8 cellular contexts compared by ENCODE assay signal in genomic region chr1:12047120-12047876, GRCh38. TPM values are rescaled to one million over a fixed set of nuclear protein-coding genes. Genes with fewer than 3 reads are reported as not detected.
DNase-seq lines count a peak whose midpoint lies in the region; ATAC-seq and TF ChIP-seq lines count a peak whose summit lies in the region.

No MANE protein-coding gene starts in this region.

- ATAC-seq in GM18505 (IDR thresholded peaks at IDR 0.05; ENCODE audit: unreplicated experiment) = peak; percentile 35
- peak; percentile 34 for ATAC-seq in HG02763 (IDR thresholded peaks at IDR 0.05; ENCODE audit: unreplicated experiment)
- no peak for ATAC-seq in HG03196 (IDR thresholded peaks at IDR 0.05; ENCODE audit: unreplicated experiment)

- intact Hi-C loops in activated CD4-positive, alpha-beta T cell treated with anti-CD3 and anti-CD28 coated beads, Interleukin-2, amount 10 ng/mL, durations not matched to agents 24 days and 14 days (cut with micrococcal nuclease) = loop anchor here (1.0 to 5.0 kb wide), 7 partner anchors 9 to 400 kb away; partner anchors contain the start of genes MIIP and TNFRSF8
- intact Hi-C loops in dorsolateral prefrontal cortex (cut with DNase I) = no loop called here

- H3K4me1 ChIP-seq in osteoblast (ENCODE audit: insufficient read depth, low read length) = peaks cover 19% of the 10 kb centered on the region

- peak overlapping the region; percentile 25 for H2AFZ ChIP-seq in osteoblast (ENCODE audit: low read length)

- H3K27me3 Mint-ChIP-seq in activated CD4-positive, alpha-beta T cell treated with anti-CD3 and anti-CD28 coated beads, Interleukin-2, amount 10 ng/mL, durations not matched to agents 24 days and 14 days = peaks cover 3% of the 10 kb centered on the region

- DNase-seq in activated CD4-positive, alpha-beta T cell treated with anti-CD3 and anti-CD28 coated beads, Interleukin-2, amount 10 ng/mL, durations not matched to agents 24 days and 14 days = peak; percentile 92
- DNase-seq in osteoblast (ENCODE audit: insufficient read length, low spot score, missing footprints) (peak; percentile 94), NCI-H510A treated with DMSO at 0.1 percent for 48 hours (lab: John Stamatoyannopoulos, UW) (no peak), NCI-H446 treated with DMSO at 0.1 percent for 48 hours (lab: John Stamatoyannopoulos, UW) (no peak), dorsolateral prefrontal cortex (no peak)

- H3K4me3 ChIP-seq in osteoblast (ENCODE audit: insufficient read depth, low read length) = peak overlapping the region; percentile 46
- H3K4me3 ChIP-seq in dorsolateral prefrontal cortex = no peak overlapping the region

- H3K36me3 ChIP-seq in osteoblast (ENCODE audit: insufficient read depth, low read length) = no peaks in the 10 kb centered on the region

- H3K27me3 ChIP-seq in osteoblast (ENCODE audit: insufficient read depth, low read length) (no peaks in the 10 kb centered on the region), dorsolateral prefrontal cortex (no peaks in the 10 kb centered on the region)

- peaks cover 24% of the 10 kb centered on the region for H3K4me1 Mint-ChIP-seq in activated CD4-positive, alpha-beta T cell treated with anti-CD3 and anti-CD28 coated beads, Interleukin-2, amount 10 ng/mL, durations not matched to agents 24 days and 14 days

- no peaks in the 10 kb centered on the region for H3K79me2 ChIP-seq in osteoblast (ENCODE audit: insufficient read depth, low read length)

- H3K27ac ChIP-seq in osteoblast (ENCODE audit: low read depth, low read length) (peak overlapping the region; percentile 23), dorsolateral prefrontal cortex (no peak overlapping the region)

- H3K27ac Mint-ChIP-seq in activated CD4-positive, alpha-beta T cell treated with anti-CD3 and anti-CD28 coated beads, Interleukin-2, amount 10 ng/mL, durations not matched to agents 24 days and 14 days = no peak overlapping the region

- no peaks in the 10 kb centered on the region for H3K9me3 ChIP-seq in osteoblast (ENCODE audit: low read depth, low read length)

- H3K4me2 ChIP-seq in osteoblast (ENCODE audit: insufficient read depth, low read length) = peak overlapping the region; percentile 79

- no peaks in the 10 kb centered on the region for H3K9me3 Mint-ChIP-seq in activated CD4-positive, alpha-beta T cell treated with anti-CD3 and anti-CD28 coated beads, Interleukin-2, amount 10 ng/mL, durations not matched to agents 24 days and 14 days

- no peak for TF ChIP-seq CTCF in osteoblast (IDR thresholded peaks at IDR 0.05; ENCODE audit: extremely low read depth, low read depth, low read length)
- no peak for TF ChIP-seq CTCF in dorsolateral prefrontal cortex (IDR thresholded peaks at IDR 0.05 in 54 of 56, conservative IDR thresholded peaks at IDR 0.05 in 2 of 56; ENCODE audit: low read depth in 1 of 56, partially characterized antibody in 56 of 56)

- TF ChIP-seq POLR2A in GM18505 (IDR thresholded peaks at IDR 0.05; ENCODE audit: borderline replicate concordance, extremely low read depth, insufficient read depth, insufficient read length) = peak; percentile 58

- no peaks in the 10 kb centered on the region for H4K20me1 ChIP-seq in osteoblast (ENCODE audit: insufficient read depth, low read length)

- no peaks in the 10 kb centered on the region for H3K36me3 Mint-ChIP-seq in activated CD4-positive, alpha-beta T cell treated with anti-CD3 and anti-CD28 coated beads, Interleukin-2, amount 10 ng/mL, durations not matched to agents 24 days and 14 days (ENCODE audit: low read depth)

- H3K4me3 Mint-ChIP-seq in activated CD4-positive, alpha-beta T cell treated with anti-CD3 and anti-CD28 coated beads, Interleukin-2, amount 10 ng/mL, durations not matched to agents 24 days and 14 days = no peak overlapping the region

RNA-seq across cellular contexts. Expression of gene TNFRSF8, which starts 15.8 kb away (rescaled TPM):
- 33.2 and 35.1 TPM in 2 replicates for total RNA-seq in activated CD4-positive, alpha-beta T cell treated with anti-CD3 and anti-CD28 coated beads, Interleukin-2, amount 10 ng/mL, durations not matched to agents 24 days and 14 days
- total RNA-seq in osteoblast (under 0.01 and 0.29 TPM in 2 replicates), dorsolateral prefrontal cortex (under 1 TPM in 28 of 120 experiments, not detected in 92; 0.16 to 0.56 (median 0.28) TPM)

RNA-seq across cellular contexts. Expression of gene MIIP, which starts 28.0 kb away (rescaled TPM):
- total RNA-seq in activated CD4-positive, alpha-beta T cell treated with anti-CD3 and anti-CD28 coated beads, Interleukin-2, amount 10 ng/mL, durations not matched to agents 24 days and 14 days = 68.9 and 73.9 TPM in 2 replicates
- total RNA-seq in osteoblast (24.2 and 26.4 TPM in 2 replicates), dorsolateral prefrontal cortex (10 to 100 TPM; 16.3 to 37.8 (median 24.3) TPM)

Comparison
In these comparisons a context has a peak if more than half of its experiments do, and no peak if none do; other contexts are left out.
1. DNase-seq: peak in activated CD4-positive, alpha-beta T cell treated with anti-CD3 and anti-CD28 coated beads, Interleukin-2, amount 10 ng/mL, durations not matched to agents 24 days and 14 days (single experiment) and osteoblast (single experiment); none in NCI-H510A treated with DMSO at 0.1 percent for 48 hours (single experiment), NCI-H446 treated with DMSO at 0.1 percent for 48 hours (single experiment) and dorsolateral prefrontal cortex (0 of 10).
2. RNA of gene TNFRSF8, which starts 15.8 kb away (total RNA-seq): 33.2 to 35.1 TPM in activated CD4-positive, alpha-beta T cell treated with anti-CD3 and anti-CD28 coated beads, Interleukin-2, amount 10 ng/mL, durations not matched to agents 24 days and 14 days; 0.16 to 0.56 TPM in dorsolateral prefrontal cortex and under 0.01 to 0.29 TPM in osteoblast; every median in the first group is over 10 times any median in the second.